Comparison of ENCODE assay signal across 17 cellular contexts in the genomic region with DNA sequence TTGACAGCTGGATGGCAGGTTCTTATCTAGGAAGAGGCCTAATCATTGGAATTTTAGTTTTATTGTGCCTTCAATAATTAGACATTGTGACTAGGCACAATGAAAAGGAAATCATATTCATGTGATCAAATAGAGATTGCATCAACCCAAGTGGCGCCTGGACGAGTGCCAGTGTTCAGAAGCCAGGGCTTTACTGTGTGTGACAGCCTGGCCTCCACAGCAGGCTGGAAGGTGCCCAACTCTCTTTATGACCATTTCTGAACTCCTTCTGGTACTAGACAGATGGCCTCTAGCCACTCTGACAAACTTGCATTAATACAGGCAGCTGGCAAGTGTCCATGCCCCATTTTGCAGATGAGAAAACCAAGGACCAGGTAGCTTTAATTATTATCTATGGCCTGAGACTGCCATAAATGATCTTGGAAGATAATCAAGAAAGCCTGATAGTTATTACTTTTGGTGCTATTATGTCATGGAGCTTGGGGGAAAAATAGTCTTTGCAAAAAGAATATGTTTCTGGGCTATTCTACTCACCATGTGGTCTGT. TPM values are rescaled to one million over a fixed set of nuclear protein-coding genes. Genes with fewer than 3 reads are reported as not detected.
DNase-seq lines count a peak whose midpoint lies in the region; ATAC-seq, FAIRE-seq and TF ChIP-seq lines count a peak whose summit lies in the region.
"Had no signal": no experiment of that assay in that cellular context is flagged by ENCODE, and none has a peak within 500 bp of the region (broad histone marks: within the 10 kb centered on the region; RNA-seq: fewer than 3 reads in every experiment).

No MANE protein-coding gene starts in this region.

- no peak overlapping the region for H3K27ac ChIP-seq in transverse colon
- H3K27ac ChIP-seq: ascending aorta, left ventricle myocardium inferior, neural progenitor cell, spleen, upper lobe of left lung had no signal

- intact Hi-C loops in transverse colon (cut with DNase I; ENCODE audit: low total_unique reads) = no loop called here

- no peak for TF ChIP-seq POLR2A in transverse colon (IDR thresholded peaks at IDR 0.05)

- H3K4me1 ChIP-seq in transverse colon = peaks cover 0 to 15% (median 2%) of the 10 kb centered on the region in 4 donors
- H3K4me1 ChIP-seq: ascending aorta, left ventricle myocardium inferior had no signal

- no peaks in the 10 kb centered on the region for H3K36me3 ChIP-seq in transverse colon
- H3K36me3 ChIP-seq: ascending aorta, left ventricle myocardium inferior, neural progenitor cell, spleen, upper lobe of left lung had no signal

- in situ Hi-C loops in transverse colon (cut with MboI; ENCODE audit: low pct_ligation_motif_present in 1 of 4, low pct_unique_long_range_greater_than_20kb in 1 of 4, low sequenced_read_pairs in 3 of 4) = no loop called here

- peaks cover 0 to 6% of the 10 kb centered on the region in 2 donors for H3K9me3 ChIP-seq in transverse colon
- H3K9me3 ChIP-seq: ascending aorta, left ventricle myocardium inferior, upper lobe of left lung had no signal

- FAIRE-seq in urothelium cell line (lab: Jason Lieb, UNC) = no peak
- FAIRE-seq: endometrium had no signal

- no peaks in the 10 kb centered on the region for H3K27me3 ChIP-seq in transverse colon
- H3K27me3 ChIP-seq: ascending aorta, neural progenitor cell, spleen, upper lobe of left lung had no signal

- no peak for TF ChIP-seq EP300 in transverse colon (IDR thresholded peaks at IDR 0.05; ENCODE audit: low read depth)

- DNase-seq in NCI-H345 (lab: John Stamatoyannopoulos, UW) (peak; percentile 31), NCI-H345 treated with DMSO at 0.1 percent for 48 hours (lab: John Stamatoyannopoulos, UW; ENCODE audit: unreplicated experiment) (no peak), NCI-H774 (lab: John Stamatoyannopoulos, UW) (peak; percentile 63), transverse colon (peak; percentile 90), urothelium cell line (ENCODE audit: low spot score) (no peak)
- DNase-seq in stimulated activated CD8-positive, alpha-beta memory T cell treated with anti-CD3 and anti-CD28 coated beads, Interleukin-4, amount 100 ng/mL, for 48 hours = no peak
- DNase-seq: 8988T; activated CD4-positive, alpha-beta T cell treated with anti-CD3 and anti-CD28 coated beads for 4 hours; Karpas-422; left ventricle myocardium inferior; spleen had no signal

- TF ChIP-seq CTCF in transverse colon (IDR thresholded peaks at IDR 0.05) = no peak

- H3K4me3 ChIP-seq in transverse colon = no peak overlapping the region
- H3K4me3 ChIP-seq: ascending aorta, left ventricle myocardium inferior, neural progenitor cell, spleen, upper lobe of left lung had no signal

- WGBS in transverse colon (ENCODE audit: low coverage in 1 of 2), 2 donors = 70 to 80% methylated on average over 2 of the region's 2 CpGs

- peak; percentile 85 for ATAC-seq in esophagus mucosa
- no peak for ATAC-seq in GM21390 (IDR thresholded peaks at IDR 0.05; ENCODE audit: unreplicated experiment)

RNA-seq across cellular contexts. Expression of gene POU2AF1, which starts 8.3 kb away (rescaled TPM):
- total RNA-seq in esophagus mucosa = 2.6 TPM
- 10 to 100 TPM in 1 of 4 donors, 1 to 10 TPM in 3; 1.4 to 19.8 (median 2.9) TPM for total RNA-seq in transverse colon

Comparison
In these comparisons a context has a peak if more than half of its experiments do, and no peak if none do; other contexts are left out.
1. DNase-seq: peak in NCI-H345 (single experiment), NCI-H774 (single experiment) and transverse colon (single experiment); none in NCI-H345 treated with DMSO at 0.1 percent for 48 hours (single experiment), urothelium cell line (single experiment) and stimulated activated CD8-positive, alpha-beta memory T cell treated with anti-CD3 and anti-CD28 coated beads, Interleukin-4, amount 100 ng/mL, for 48 hours (single experiment).